ENCODE assay signal across 35 cellular contexts in genomic region chr11:18754308-18754707, GRCh38. TPM values are rescaled to one million over a fixed set of nuclear protein-coding genes. Genes with fewer than 3 reads are reported as not detected.
DNase-seq lines count a peak whose midpoint lies in the region; ATAC-seq and TF ChIP-seq lines count a peak whose summit lies in the region.
"Had no signal": no experiment of that assay in that cellular context is flagged by ENCODE, and none has a peak within 500 bp of the region (broad histone marks: within the 10 kb centered on the region; RNA-seq: fewer than 3 reads in every experiment).

No MANE protein-coding gene starts in this region.

- peak; percentile 68 for ATAC-seq in activated CD8-positive, alpha-beta T cell treated with anti-CD3 and anti-CD28 coated beads for 36 hours
- no peak for ATAC-seq in activated CD8-positive, alpha-beta T cell treated with anti-CD3 and anti-CD28 coated beads, Interleukin-2, amount 10 ng/mL, durations not matched to agents 7 days and 5 days
- ATAC-seq in activated T-helper 17 cell treated with anti-CD3 and anti-CD28 coated beads, Interleukin-2, amount 50 U/mL, for 72 hours (replicated peaks) = peak; percentile 84
- peak; percentile 80 for ATAC-seq in stimulated activated naive CD8-positive, alpha-beta T cell treated with anti-CD3 and anti-CD28 coated beads, Interleukin-15, amount 100 ng/mL, for 72 hours
- ATAC-seq: gastrocnemius medialis, HepG2, left lung, right lobe of liver had no signal

- CTCF ChIA-PET in activated CD8-positive, alpha-beta T cell treated with anti-CD3 and anti-CD28 coated beads for 36 hours (lab: Charles Lee) = interaction anchor here (1.5 kb wide), 1 partner anchor 23 kb away, joined by 3 read pairs; no protein-coding TSS in a partner anchor
- CTCF ChIA-PET in activated CD8-positive, alpha-beta T cell treated with anti-CD3 and anti-CD28 coated beads, Interleukin-2, amount 10 ng/mL, durations not matched to agents 7 days and 5 days (lab: Charles Lee) = interaction anchor here (2.0 kb wide), 1 partner anchor 10 kb away, joined by 5 read pairs; no protein-coding TSS in a partner anchor

- H3K27me3 Mint-ChIP-seq in activated CD8-positive, alpha-beta T cell treated with anti-CD3 and anti-CD28 coated beads for 36 hours = peaks cover 1% of the 10 kb centered on the region
- peaks cover 9% of the 10 kb centered on the region for H3K27me3 Mint-ChIP-seq in activated CD8-positive, alpha-beta T cell treated with anti-CD3 and anti-CD28 coated beads, Interleukin-2, amount 10 ng/mL, durations not matched to agents 7 days and 5 days (ENCODE audit: low read depth)
- no peaks in the 10 kb centered on the region for H3K27me3 Mint-ChIP-seq in activated T-helper 17 cell treated with anti-CD3 and anti-CD28 coated beads, Interleukin-2, amount 50 U/mL, for 72 hours
- peaks cover 7% of the 10 kb centered on the region for H3K27me3 Mint-ChIP-seq in stimulated activated naive CD8-positive, alpha-beta T cell treated with anti-CD3 and anti-CD28 coated beads, Interleukin-15, amount 100 ng/mL, for 72 hours

- no peak overlapping the region for H3K27ac Mint-ChIP-seq in activated CD8-positive, alpha-beta T cell treated with anti-CD3 and anti-CD28 coated beads for 36 hours
- no peak overlapping the region for H3K27ac Mint-ChIP-seq in activated CD8-positive, alpha-beta T cell treated with anti-CD3 and anti-CD28 coated beads, Interleukin-2, amount 10 ng/mL, durations not matched to agents 7 days and 5 days
- H3K27ac Mint-ChIP-seq in activated T-helper 17 cell treated with anti-CD3 and anti-CD28 coated beads, Interleukin-2, amount 50 U/mL, for 72 hours = no peak overlapping the region
- no peak overlapping the region for H3K27ac Mint-ChIP-seq in stimulated activated naive CD8-positive, alpha-beta T cell treated with anti-CD3 and anti-CD28 coated beads, Interleukin-15, amount 100 ng/mL, for 72 hours
- H3K27ac Mint-ChIP-seq: activated T-helper 1 cell treated with anti-CD3 and anti-CD28 coated beads, Interleukin-12 subunit alpha, Interleukin-12 subunit beta, Interleukin-2, Interleukin-4 antibody, amounts not matched to agents 30 ng/mL and 10 ng/mL and 1 ng/mL, durations not matched to agents 14 hours and 24 hours and 36 hours had no signal

- peak; percentile 19 for DNase-seq in activated CD8-positive, alpha-beta T cell treated with anti-CD3 and anti-CD28 coated beads for 36 hours
- no peak for DNase-seq in activated CD8-positive, alpha-beta T cell treated with anti-CD3 and anti-CD28 coated beads, Interleukin-2, amount 10 ng/mL, durations not matched to agents 7 days and 5 days
- DNase-seq in fibroblast of the aortic adventitia (ENCODE audit: low read depth) (peak; percentile 8), NCI-H345 (lab: John Stamatoyannopoulos, UW) (no peak), OCI-M2 (lab: John Stamatoyannopoulos, UW; ENCODE audit: unreplicated experiment) (no peak), cerebellar cortex (ENCODE audit: low spot score) (no peak)
- peak in 1 of 2 donors; percentile 18 for DNase-seq in stimulated activated naive CD8-positive, alpha-beta T cell treated with anti-CD3 and anti-CD28 coated beads, Interleukin-15, amount 100 ng/mL, for 72 hours
- DNase-seq: 8988T; activated CD4-positive, CD25-positive, alpha-beta regulatory T cell; activated CD8-positive, alpha-beta memory T cell treated with anti-CD3 and anti-CD28 coated beads, Interleukin-2, amount 50 U/mL, for 4 hours; activated naive CD4-positive, alpha-beta T cell treated with anti-CD3 and anti-CD28 coated beads, Interleukin-2, amount 50 U/mL, for 16 hours; cortex of kidney; esophagus squamous epithelium; gastrocnemius medialis; GDM1; left lung; NCI-H1048; NCI-H187; NCI-H2171 treated with DMSO at 0.1 percent for 48 hours; NCI-H524; NK-92 treated with Interleukin-12 subunit alpha and Interleukin-12 subunit beta, amount 100 ng/mL, for 24 hours; PC-9; posterior cingulate gyrus; right lobe of liver; SIG-M5; stimulated activated CD4-positive, alpha-beta T cell treated with anti-CD3 and anti-CD28 coated beads, Interleukin-12 subunit alpha, Interleukin-12 subunit beta, amount 100 ng/mL, for 4 hours; stimulated activated CD4-positive, alpha-beta T cell treated with anti-CD3 and anti-CD28 coated beads, Interleukin-4, amount 100 ng/mL, for 4 hours; stimulated activated naive CD4-positive, alpha-beta T cell treated with Interleukin-2 at 50 U/mL for 16 hours had no signal

- POLR2A ChIA-PET in activated CD8-positive, alpha-beta T cell treated with anti-CD3 and anti-CD28 coated beads for 36 hours (lab: Charles Lee) = interaction anchor here (0.5 kb wide), 1 partner anchor 23 kb away, joined by 3 read pairs; no protein-coding TSS in a partner anchor
- POLR2A ChIA-PET in activated CD8-positive, alpha-beta T cell treated with anti-CD3 and anti-CD28 coated beads, Interleukin-2, amount 10 ng/mL, durations not matched to agents 7 days and 5 days (lab: Charles Lee) = no interaction called here

- H3K4me3 Mint-ChIP-seq in activated CD8-positive, alpha-beta T cell treated with anti-CD3 and anti-CD28 coated beads for 36 hours = no peak overlapping the region
- no peak overlapping the region for H3K4me3 Mint-ChIP-seq in activated CD8-positive, alpha-beta T cell treated with anti-CD3 and anti-CD28 coated beads, Interleukin-2, amount 10 ng/mL, durations not matched to agents 7 days and 5 days
- no peak overlapping the region for H3K4me3 Mint-ChIP-seq in activated T-helper 17 cell treated with anti-CD3 and anti-CD28 coated beads, Interleukin-2, amount 50 U/mL, for 72 hours
- no peak overlapping the region for H3K4me3 Mint-ChIP-seq in stimulated activated naive CD8-positive, alpha-beta T cell treated with anti-CD3 and anti-CD28 coated beads, Interleukin-15, amount 100 ng/mL, for 72 hours
- H3K4me3 Mint-ChIP-seq: activated T-helper 1 cell treated with anti-CD3 and anti-CD28 coated beads, Interleukin-12 subunit alpha, Interleukin-12 subunit beta, Interleukin-2, Interleukin-4 antibody, amounts not matched to agents 30 ng/mL and 10 ng/mL and 1 ng/mL, durations not matched to agents 14 hours and 24 hours and 36 hours had no signal

- no peak overlapping the region for H3K4me3 ChIP-seq in fibroblast of the aortic adventitia (ENCODE audit: low read depth, low read length)
- H3K4me3 ChIP-seq: cardiac muscle cell, esophagus squamous epithelium, gastrocnemius medialis, HAP-1, hepatocyte, left lung, PC-9, right lobe of liver had no signal

- no peaks in the 10 kb centered on the region for H3K36me3 Mint-ChIP-seq in activated CD8-positive, alpha-beta T cell treated with anti-CD3 and anti-CD28 coated beads for 36 hours (ENCODE audit: low read depth)
- H3K36me3 Mint-ChIP-seq in activated CD8-positive, alpha-beta T cell treated with anti-CD3 and anti-CD28 coated beads, Interleukin-2, amount 10 ng/mL, durations not matched to agents 7 days and 5 days (ENCODE audit: low read depth) = no peaks in the 10 kb centered on the region
- H3K36me3 Mint-ChIP-seq in activated T-helper 17 cell treated with anti-CD3 and anti-CD28 coated beads, Interleukin-2, amount 50 U/mL, for 72 hours (ENCODE audit: low read depth) = no peaks in the 10 kb centered on the region

- no peaks in the 10 kb centered on the region for H3K4me1 Mint-ChIP-seq in activated CD8-positive, alpha-beta T cell treated with anti-CD3 and anti-CD28 coated beads for 36 hours (ENCODE audit: low read depth)
- H3K4me1 Mint-ChIP-seq in activated CD8-positive, alpha-beta T cell treated with anti-CD3 and anti-CD28 coated beads, Interleukin-2, amount 10 ng/mL, durations not matched to agents 7 days and 5 days (ENCODE audit: low read depth) = no peaks in the 10 kb centered on the region
- no peaks in the 10 kb centered on the region for H3K4me1 Mint-ChIP-seq in activated T-helper 17 cell treated with anti-CD3 and anti-CD28 coated beads, Interleukin-2, amount 50 U/mL, for 72 hours
- peaks cover 8% of the 10 kb centered on the region for H3K4me1 Mint-ChIP-seq in stimulated activated naive CD8-positive, alpha-beta T cell treated with anti-CD3 and anti-CD28 coated beads, Interleukin-15, amount 100 ng/mL, for 72 hours

- TF ChIP-seq CTCF in activated CD8-positive, alpha-beta T cell treated with anti-CD3 and anti-CD28 coated beads for 36 hours (IDR thresholded peaks at IDR 0.05) = no peak
- no peak for TF ChIP-seq CTCF in fibroblast of the aortic adventitia (IDR thresholded peaks at IDR 0.05; ENCODE audit: insufficient read depth, low read length)

- intact Hi-C loops in activated CD8-positive, alpha-beta T cell treated with anti-CD3 and anti-CD28 coated beads for 36 hours (cut with micrococcal nuclease) = no loop called here

- H3K9me3 Mint-ChIP-seq in activated CD8-positive, alpha-beta T cell treated with anti-CD3 and anti-CD28 coated beads for 36 hours = no peaks in the 10 kb centered on the region
- no peaks in the 10 kb centered on the region for H3K9me3 Mint-ChIP-seq in activated CD8-positive, alpha-beta T cell treated with anti-CD3 and anti-CD28 coated beads, Interleukin-2, amount 10 ng/mL, durations not matched to agents 7 days and 5 days (ENCODE audit: insufficient read depth)
- H3K9me3 Mint-ChIP-seq in activated T-helper 17 cell treated with anti-CD3 and anti-CD28 coated beads, Interleukin-2, amount 50 U/mL, for 72 hours = no peaks in the 10 kb centered on the region
- no peaks in the 10 kb centered on the region for H3K9me3 Mint-ChIP-seq in stimulated activated naive CD8-positive, alpha-beta T cell treated with anti-CD3 and anti-CD28 coated beads, Interleukin-15, amount 100 ng/mL, for 72 hours
- H3K9me3 Mint-ChIP-seq: activated T-helper 1 cell treated with anti-CD3 and anti-CD28 coated beads, Interleukin-12 subunit alpha, Interleukin-12 subunit beta, Interleukin-2, Interleukin-4 antibody, amounts not matched to agents 30 ng/mL and 10 ng/mL and 1 ng/mL, durations not matched to agents 14 hours and 24 hours and 36 hours had no signal

RNA-seq across cellular contexts. Expression of gene IGSF22, which starts 28.3 kb away (rescaled TPM):
- total RNA-seq in activated CD8-positive, alpha-beta T cell treated with anti-CD3 and anti-CD28 coated beads for 36 hours = 1 to 10 TPM in 1 of 2 experiments, under 1 TPM in 1; 0.43 to 1.4 TPM
- total RNA-seq in activated CD8-positive, alpha-beta T cell treated with anti-CD3 and anti-CD28 coated beads, Interleukin-2, amount 10 ng/mL, durations not matched to agents 7 days and 5 days = not detected
- total RNA-seq in activated T-helper 17 cell treated with anti-CD3 and anti-CD28 coated beads, Interleukin-2, amount 50 U/mL, for 72 hours = 1 to 10 TPM in 1 of 2 donors, not detected in 1; 1.4 TPM
- total RNA-seq in fibroblast of the aortic adventitia (ENCODE audit: low replicate concordance) = not detected in 2 replicates
- total RNA-seq: gastrocnemius medialis, hepatocyte, HepG2, LHCN-M2 had no signal

RNA-seq across cellular contexts. Expression of gene PTPN5, which starts 37.3 kb away (rescaled TPM):
- total RNA-seq in activated CD8-positive, alpha-beta T cell treated with anti-CD3 and anti-CD28 coated beads for 36 hours = not detected
- total RNA-seq in activated CD8-positive, alpha-beta T cell treated with anti-CD3 and anti-CD28 coated beads, Interleukin-2, amount 10 ng/mL, durations not matched to agents 7 days and 5 days = not detected
- not detected for total RNA-seq in activated T-helper 17 cell treated with anti-CD3 and anti-CD28 coated beads, Interleukin-2, amount 50 U/mL, for 72 hours
- not detected in 2 replicates for total RNA-seq in fibroblast of the aortic adventitia (ENCODE audit: low replicate concordance)
- total RNA-seq: activated T-helper 1 cell treated with anti-CD3 and anti-CD28 coated beads, Interleukin-12 subunit alpha, Interleukin-12 subunit beta, Interleukin-2, Interleukin-4 antibody, amounts not matched to agents 30 ng/mL and 10 ng/mL and 1 ng/mL, durations not matched to agents 14 hours and 24 hours and 36 hours; HepG2; LHCN-M2; PC-9; right lobe of liver had no signal

RNA-seq across cellular contexts. Expression of gene TMEM86A, which starts 55.7 kb away (rescaled TPM):
- total RNA-seq in activated CD8-positive, alpha-beta T cell treated with anti-CD3 and anti-CD28 coated beads for 36 hours = under 1 TPM; 0.11 to 0.34 TPM
- total RNA-seq in activated CD8-positive, alpha-beta T cell treated with anti-CD3 and anti-CD28 coated beads, Interleukin-2, amount 10 ng/mL, durations not matched to agents 7 days and 5 days = under 1 TPM; 0.26 to 0.52 TPM
- under 1 TPM; 0.24 to 0.40 TPM for total RNA-seq in activated T-helper 17 cell treated with anti-CD3 and anti-CD28 coated beads, Interleukin-2, amount 50 U/mL, for 72 hours
- total RNA-seq in fibroblast of the aortic adventitia (ENCODE audit: low replicate concordance) = 0.27 and 9.6 TPM in 2 replicates

Comparison
In these comparisons a context has a peak if more than half of its experiments do, and no peak if none do; other contexts are left out.
1. DNase-seq: peak in activated CD8-positive, alpha-beta T cell treated with anti-CD3 and anti-CD28 coated beads for 36 hours (single experiment) and fibroblast of the aortic adventitia (single experiment); none in activated CD8-positive, alpha-beta T cell treated with anti-CD3 and anti-CD28 coated beads, Interleukin-2, amount 10 ng/mL, durations not matched to agents 7 days and 5 days (single experiment), NCI-H345 (single experiment), OCI-M2 (single experiment) and cerebellar cortex (single experiment).